In the genomic region with DNA sequence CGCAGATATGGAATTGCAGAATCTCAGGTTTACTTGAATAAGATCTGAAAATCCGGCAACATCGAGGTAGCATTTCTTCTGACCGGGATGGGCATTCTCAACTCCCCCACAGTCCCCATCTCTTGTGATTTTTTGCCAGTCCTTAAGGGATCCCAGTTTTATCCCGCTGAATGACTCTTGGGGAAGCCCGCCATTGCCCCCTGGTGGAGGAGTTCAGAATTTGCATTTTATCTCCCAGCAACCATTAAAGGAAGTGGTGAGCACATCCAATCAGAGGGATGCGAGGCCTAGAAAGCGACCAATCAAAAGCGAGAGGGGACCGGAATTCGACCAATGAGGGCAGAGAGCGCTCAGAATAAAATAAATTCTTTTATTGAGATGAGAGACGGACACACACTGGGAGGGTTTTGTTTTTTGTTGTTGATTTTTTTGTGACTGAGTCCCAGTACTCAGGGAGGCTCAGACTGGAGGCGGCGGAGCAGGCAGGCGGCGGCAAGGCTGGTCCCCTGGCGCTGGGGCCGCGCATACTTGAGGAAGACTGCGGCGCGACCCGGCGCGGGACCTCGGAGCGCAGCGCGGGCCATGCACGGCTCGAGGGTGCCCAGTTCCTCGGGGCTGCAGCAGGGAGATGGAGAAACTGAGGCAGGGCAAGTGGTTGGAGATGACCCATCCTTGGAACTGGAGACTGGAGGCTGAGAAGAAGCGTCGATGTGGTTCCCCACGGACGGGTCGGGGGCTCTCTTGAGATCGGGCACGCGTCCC, we compare ENCODE assay signal across 8 cellular contexts. TPM values are rescaled to one million over a fixed set of nuclear protein-coding genes. Genes with fewer than 3 reads are reported as not detected.
DNase-seq lines count a peak whose midpoint lies in the region; ATAC-seq and TF ChIP-seq lines count a peak whose summit lies in the region.

No MANE protein-coding gene starts in this region.

- CTCF ChIA-PET in CD8-positive, alpha-beta T cell (lab: Charles Lee), result interaction anchor here (1.4 to 4.5 kb wide), 4 partner anchors 54 to 378 kb away, joined by 4 to 48 read pairs (median 18); no protein-coding TSS in a partner anchor

- H3K27me3 ChIP-seq in CD8-positive, alpha-beta T cell (ENCODE audit: insufficient read depth, low read length), result peaks cover 39% of the 10 kb centered on the region
- H3K27me3 ChIP-seq in right lobe of liver, result no peaks in the 10 kb centered on the region

- peak; percentile 47 to 82 (median 69) for DNase-seq in CD8-positive, alpha-beta T cell
- DNase-seq in HS-27A (ENCODE audit: low read depth) (peak; percentile 81), NCI-H82 (lab: John Stamatoyannopoulos, UW) (peak; percentile 93), dedifferentiated amniotic fluid mesenchymal stem cell (ENCODE audit: extremely low spot score) (peak; percentile 87), right lobe of liver (peak in 2 of 3 donors; percentile 45 to 77)
- peak; percentile 38 to 73 for DNase-seq in activated CD4-positive, alpha-beta T cell treated with anti-CD3 and anti-CD28 coated beads, Interleukin-2, amount 50 U/mL, for 24 hours (ENCODE audit: low read depth in 1 of 2, low spot score in 1 of 2)
- DNase-seq in stimulated activated CD4-positive, alpha-beta T cell treated with anti-CD3 and anti-CD28 coated beads, TNF-alpha, amount 100 ng/mL, for 48 hours (ENCODE audit: low read depth in 3 of 3), result peak; percentile 54 to 64 (median 60)

- TF ChIP-seq POLR2A in right lobe of liver (IDR thresholded peaks at IDR 0.05), result no peak

- no peak overlapping the region for H3K4me3 Mint-ChIP-seq in CD8-positive, alpha-beta T cell

- H3K36me3 Mint-ChIP-seq in CD8-positive, alpha-beta T cell, result no peaks in the 10 kb centered on the region

- no peaks in the 10 kb centered on the region for H3K9me3 Mint-ChIP-seq in CD8-positive, alpha-beta T cell

- H3K4me3 ChIP-seq in CD8-positive, alpha-beta T cell (ENCODE audit: low read depth, low read length), result no peak overlapping the region
- H3K4me3 ChIP-seq in right lobe of liver, result no peak overlapping the region

- peak; percentile 77 for ATAC-seq in CD8-positive, alpha-beta T cell
- peak; percentile 65 to 80 (median 68) for ATAC-seq in right lobe of liver
- no peak for ATAC-seq in GM21360 (IDR thresholded peaks at IDR 0.05; ENCODE audit: unreplicated experiment)

- peaks cover 50% of the 10 kb centered on the region for H3K27me3 Mint-ChIP-seq in CD8-positive, alpha-beta T cell (ENCODE audit: low read depth)

- 23% methylated on average over 17 of the region's 41 CpGs for WGBS in right lobe of liver (ENCODE audit: insufficient coverage, low coverage, low lambda C conversion rate, missing lambda C conversion rate)

- H3K4me1 ChIP-seq in CD8-positive, alpha-beta T cell (ENCODE audit: insufficient read depth, low read length), result peaks cover 21% of the 10 kb centered on the region
- H3K4me1 ChIP-seq in right lobe of liver, result peaks cover 0 to 16% (median 3%) of the 10 kb centered on the region in 4 donors

- no peaks in the 10 kb centered on the region for H3K36me3 ChIP-seq in CD8-positive, alpha-beta T cell (ENCODE audit: insufficient read depth, low read length)
- H3K36me3 ChIP-seq in right lobe of liver, result no peaks in the 10 kb centered on the region

- no peak overlapping the region for H3K27ac Mint-ChIP-seq in CD8-positive, alpha-beta T cell

- H3K4me1 Mint-ChIP-seq in CD8-positive, alpha-beta T cell (ENCODE audit: low read depth), result peaks cover 16% of the 10 kb centered on the region

- peak; percentile 88 for TF ChIP-seq CTCF in CD8-positive, alpha-beta T cell (IDR thresholded peaks at IDR 0.05)
- TF ChIP-seq CTCF in right lobe of liver (IDR thresholded peaks at IDR 0.05), result peak; percentile 79 to 87 (median 85)

- H3K27ac ChIP-seq in CD8-positive, alpha-beta T cell (ENCODE audit: low read depth, low read length), result no peak overlapping the region
- no peak overlapping the region for H3K27ac ChIP-seq in right lobe of liver

- POLR2A ChIA-PET in CD8-positive, alpha-beta T cell (lab: Charles Lee), result no interaction called here

- intact Hi-C loops in CD8-positive, alpha-beta T cell (cut with DNase I, micrococcal nuclease), result loop anchor here (1.0 to 2.0 kb wide), 4 partner anchors 31 to 429 kb away; a partner anchor contains a TSS
- intact Hi-C loops in right lobe of liver (cut with DNase I), result loop anchor here in 1 of 2 donors (10.0 kb wide), 1 partner anchor 53 kb away; no protein-coding TSS in a partner anchor

- H3K9me3 ChIP-seq in CD8-positive, alpha-beta T cell (ENCODE audit: low read length), result no peaks in the 10 kb centered on the region
- no peaks in the 10 kb centered on the region for H3K9me3 ChIP-seq in right lobe of liver

RNA-seq across cellular contexts. Expression of a gene that starts 3.9 kb away (rescaled TPM):
- total RNA-seq in CD8-positive, alpha-beta T cell, result not detected
- not detected for total RNA-seq in right lobe of liver

RNA-seq across cellular contexts. Expression of a gene that starts 4.5 kb away (rescaled TPM):
- 1 to 10 TPM; 1.7 to 2.1 TPM for total RNA-seq in CD8-positive, alpha-beta T cell
- total RNA-seq in right lobe of liver, result 1 to 10 TPM; 1.5 to 8.7 (median 3.9) TPM

RNA-seq across cellular contexts. Expression of a gene that starts 30.8 kb away (rescaled TPM):
- total RNA-seq in CD8-positive, alpha-beta T cell, result 10 to 100 TPM; 26.4 to 27.7 TPM
- total RNA-seq in right lobe of liver, result 1 to 10 TPM; 4.2 to 7.0 (median 6.5) TPM
